Comparison of ENCODE assay signal across 30 cellular contexts in the genomic region with DNA sequence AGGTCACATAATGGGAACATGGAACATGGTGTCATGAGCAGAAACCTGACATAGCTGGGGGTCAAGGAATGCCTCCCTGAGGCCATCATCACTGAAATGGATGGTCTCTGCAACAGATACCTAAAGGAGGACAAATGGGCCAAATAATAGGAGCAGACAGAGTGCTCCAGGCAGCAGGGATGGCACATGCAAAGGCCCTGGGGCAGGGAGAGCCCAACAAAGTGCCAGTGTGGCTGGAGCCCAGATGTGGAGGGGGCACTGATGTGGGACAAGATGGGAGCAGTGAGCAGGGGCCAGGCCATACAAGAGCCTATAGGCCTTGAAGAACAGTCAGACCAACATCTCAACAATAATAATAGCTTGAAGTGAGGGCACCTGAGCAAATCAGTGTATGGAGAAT.
"Had no signal": no experiment of that assay in that cellular context is flagged by ENCODE, and none has a peak within 500 bp of the region (broad histone marks: within the 10 kb centered on the region; RNA-seq: fewer than 3 reads in every experiment).

No MANE protein-coding gene starts in this region.

- H3K27me3 ChIP-seq: pancreas, vagina had no signal

- H3K36me3 ChIP-seq: left lung, lower lobe of right lung, pancreas, prostate gland, suprapubic skin, thoracic aorta, tibial artery, vagina had no signal

- H3K4me1 ChIP-seq: left lung, lower lobe of right lung, pancreas, prostate gland, tibial artery, vagina had no signal

- H3K27ac ChIP-seq: left lung, lower lobe of right lung, pancreas, prostate gland, skin epidermis, suprapubic skin, thoracic aorta, tibial artery, vagina had no signal

- DNase-seq: hypothalamus; immature natural killer cell; kidney; left colon; left lung; lower lobe of right lung; mammary epithelial cell; mesenchymal stem cell; naive thymus-derived CD8-positive, alpha-beta T cell; pancreas; posterior cingulate gyrus; retina; right cardiac atrium; stimulated activated CD4-positive, alpha-beta T cell treated with anti-CD3 and anti-CD28 coated beads, Interleukin-12 subunit alpha, Interleukin-12 subunit beta, amount 100 ng/mL, for 4 hours; stimulated activated CD4-positive, alpha-beta T cell treated with anti-CD3 and anti-CD28 coated beads, Interleukin-15, amount 100 ng/mL, for 24 hours; stimulated activated CD4-positive, alpha-beta T cell treated with anti-CD3 and anti-CD28 coated beads, Interleukin-2, amount 100 ng/mL, for 24 hours; stimulated activated CD4-positive, alpha-beta T cell treated with anti-CD3 and anti-CD28 coated beads, Interleukin-4, amount 100 ng/mL, for 1 hour; stimulated activated naive CD4-positive, alpha-beta T cell; tibial artery; trophoblast cell had no signal

- H3K9me3 ChIP-seq: pancreas, prostate gland, suprapubic skin, thoracic aorta, vagina had no signal

- H3K27ac Mint-ChIP-seq: immature natural killer cell; stimulated activated naive CD8-positive, alpha-beta T cell treated with anti-CD3 and anti-CD28 coated beads, Interleukin-15, Interleukin-2, amounts not matched to agents 100 ng/mL and 50 ng/mL, for 24 hours had no signal

- ATAC-seq: left colon; left lung; lower lobe of right lung; naive thymus-derived CD8-positive, alpha-beta T cell; pancreas; right cardiac atrium; sciatic nerve had no signal

- H3K9me3 Mint-ChIP-seq: immature natural killer cell, nephron, neural crest cell had no signal

- H3K4me3 ChIP-seq: left lung, lower lobe of right lung, pancreas, prostate gland, skin epidermis, suprapubic skin, thoracic aorta, tibial artery, vagina had no signal

- H3K36me3 Mint-ChIP-seq: immature natural killer cell had no signal

- H3K4me3 Mint-ChIP-seq: immature natural killer cell; naive thymus-derived CD8-positive, alpha-beta T cell; nephron; neural crest cell; stimulated activated naive CD8-positive, alpha-beta T cell treated with anti-CD3 and anti-CD28 coated beads, Interleukin-15, Interleukin-2, amounts not matched to agents 100 ng/mL and 50 ng/mL, for 24 hours had no signal

- FAIRE-seq: islet of Langerhans, kidney, pancreas had no signal
